8 cellular contexts compared by ENCODE assay signal in the genomic region with DNA sequence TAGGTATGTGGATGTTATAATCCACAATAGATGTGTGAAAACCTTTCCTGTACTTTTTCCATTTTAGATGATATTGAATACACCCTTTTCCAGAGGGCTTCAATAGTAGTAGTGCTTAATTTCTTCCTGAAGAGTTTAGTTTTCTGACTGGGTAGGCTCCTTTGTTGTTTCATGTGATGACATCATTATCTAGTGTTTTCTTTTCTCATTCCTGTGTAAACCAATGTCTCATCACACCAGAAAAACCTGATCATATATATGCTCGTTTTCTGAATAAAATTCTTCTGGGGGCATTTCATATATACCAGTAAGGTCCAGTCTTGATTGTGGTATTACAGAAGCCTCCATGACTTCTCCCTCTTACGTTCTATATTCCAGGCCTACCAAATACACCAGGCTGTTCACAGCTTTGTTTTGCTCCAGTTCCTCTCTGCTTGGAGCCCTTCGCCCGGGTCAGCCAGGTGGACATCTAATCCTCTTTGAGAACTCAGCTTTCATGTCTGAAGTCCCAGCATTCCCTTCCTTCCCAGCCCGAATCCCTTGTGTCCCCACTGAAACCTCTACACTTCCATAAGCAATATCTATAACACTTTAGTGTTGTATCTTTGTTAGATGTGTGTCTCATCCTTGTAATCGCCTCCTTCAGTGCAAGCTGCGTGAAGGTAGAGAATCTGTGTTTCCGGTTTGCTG. TPM values are rescaled to one million over a fixed set of nuclear protein-coding genes. Genes with fewer than 3 reads are reported as not detected.
A peak's percentile ranks its signal among the peaks of the same experiment; 100 is the strongest.
DNase-seq lines count a peak whose midpoint lies in the region; ATAC-seq and TF ChIP-seq lines count a peak whose summit lies in the region.

No MANE protein-coding gene starts in this region.

- no peak overlapping the region for H3K4me3 Mint-ChIP-seq in stimulated activated naive CD8-positive, alpha-beta T cell treated with anti-CD3 and anti-CD28 coated beads, Interleukin-15, amount 100 ng/mL, for 72 hours

- peak overlapping the region; percentile 97 for H3K9ac ChIP-seq in GM23248
- peak overlapping the region; percentile 35 for H3K9ac ChIP-seq in PC-3 (ENCODE audit: low read length)
- H3K9ac ChIP-seq in skeletal muscle tissue (ENCODE audit: low read depth in 1 of 3, low read length in 3 of 3) = peak overlapping the region; percentile 60 to 98 (median 79)

- CTCF ChIA-PET in PC-3 (lab: Charles Lee) = no interaction called here

- WGBS in GM23248 (ENCODE audit: low coverage in 1 of 2, low lambda C conversion rate in 2 of 2, missing lambda C conversion rate in 2 of 2), 2 experiments = 4% methylated on average over 8 of the region's 8 CpGs

- H3K9me3 ChIP-seq in GM23248 (ENCODE audit: low read depth) = no peaks in the 10 kb centered on the region
- H3K9me3 ChIP-seq in PC-3 (ENCODE audit: low read length) = no peaks in the 10 kb centered on the region
- H3K9me3 ChIP-seq in skeletal muscle tissue (ENCODE audit: control insufficient read depth in 3 of 3, low read length in 3 of 3) = no peaks in the 10 kb centered on the region

- in situ Hi-C loops in GM23248 (cut with MboI) = no loop called here

- DNase-seq in GM23248 = peak; percentile 74
- DNase-seq in PC-3 = peak; percentile 52
- peak in 1 of 2 donors; percentile 64 for DNase-seq in foreskin fibroblast
- no peak for DNase-seq in CD1c-positive myeloid dendritic cell (ENCODE audit: extremely low spot score)
- no peak for DNase-seq in T-helper 9 cell
- no peak for DNase-seq in stimulated activated naive CD8-positive, alpha-beta T cell treated with anti-CD3 and anti-CD28 coated beads, Interleukin-15, amount 100 ng/mL, for 72 hours

- no peaks in the 10 kb centered on the region for H3K36me3 ChIP-seq in GM23248 (ENCODE audit: low read depth)
- H3K36me3 ChIP-seq in PC-3 (ENCODE audit: low read depth, low read length) = no peaks in the 10 kb centered on the region
- peaks cover 0 to 4% (median 0%) of the 10 kb centered on the region in 3 donors for H3K36me3 ChIP-seq in skeletal muscle tissue (ENCODE audit: control insufficient read depth in 3 of 3, insufficient read depth in 3 of 3, low read length in 3 of 3)

- no peaks in the 10 kb centered on the region for H3K9me2 ChIP-seq in GM23248 (ENCODE audit: insufficient read depth)
- H3K9me2 ChIP-seq in PC-3 (replicated peaks; ENCODE audit: low read length) = no peaks in the 10 kb centered on the region

- peaks cover 14% of the 10 kb centered on the region; the same call in 1 of the 2 replicates for H4K20me1 ChIP-seq in GM23248 (ENCODE audit: insufficient read depth)
- peaks cover 35% of the 10 kb centered on the region for H4K20me1 ChIP-seq in PC-3 (ENCODE audit: low read length)

- H3F3A ChIP-seq in GM23248 (ENCODE audit: insufficient read depth) (peaks cover 12% of the 10 kb centered on the region; the same call in 1 of the 2 replicates), PC-3 (ENCODE audit: low read length, unreplicated experiment) (peaks cover 3% of the 10 kb centered on the region)

- intact Hi-C loops in PC-3 (cut with micrococcal nuclease) = loop anchor here (1.0 to 5.0 kb wide), 2 partner anchors 46 to 59 kb away; no protein-coding TSS in a partner anchor

- H3K9me3 Mint-ChIP-seq in stimulated activated naive CD8-positive, alpha-beta T cell treated with anti-CD3 and anti-CD28 coated beads, Interleukin-15, amount 100 ng/mL, for 72 hours = no peaks in the 10 kb centered on the region

- peak overlapping the region; percentile 83 for H3K27ac ChIP-seq in GM23248
- peak overlapping the region; percentile 46 for H3K27ac ChIP-seq in PC-3 (ENCODE audit: low read length)
- H3K27ac ChIP-seq in skeletal muscle tissue (ENCODE audit: low read depth, low read length) = peak overlapping the region; percentile 95

- H3K4me3 ChIP-seq in GM23248 (peak overlapping the region; percentile 82), PC-3 (ENCODE audit: low read length) (peak overlapping the region; percentile 96), foreskin fibroblast (ENCODE audit: low read depth in 1 of 2, low read length in 2 of 2) (peak overlapping the region; percentile 98 to 99), skeletal muscle tissue (ENCODE audit: low read length in 3 of 3) (peak overlapping the region; percentile 81 to 99 (median 96))

- H3K79me2 ChIP-seq in GM23248 (ENCODE audit: insufficient read depth) (peaks cover 73% of the 10 kb centered on the region), PC-3 (ENCODE audit: low read length) (peaks cover 65% of the 10 kb centered on the region)

- no peak overlapping the region for H3K27ac Mint-ChIP-seq in stimulated activated naive CD8-positive, alpha-beta T cell treated with anti-CD3 and anti-CD28 coated beads, Interleukin-15, amount 100 ng/mL, for 72 hours

- peak overlapping the region; percentile 86 for H3K4me2 ChIP-seq in GM23248 (ENCODE audit: unreplicated experiment)
- H3K4me2 ChIP-seq in PC-3 (ENCODE audit: low read length) = peak overlapping the region; percentile 87

- H3K27me3 ChIP-seq in GM23248 (replicated peaks; ENCODE audit: insufficient read depth) = no peaks in the 10 kb centered on the region
- H3K27me3 ChIP-seq in PC-3 (ENCODE audit: low read length) = no peaks in the 10 kb centered on the region
- H3K27me3 ChIP-seq in skeletal muscle tissue (ENCODE audit: control insufficient read depth in 3 of 3, insufficient read depth in 3 of 3, low read length in 3 of 3) = no peaks in the 10 kb centered on the region

- H3K27me3 Mint-ChIP-seq in stimulated activated naive CD8-positive, alpha-beta T cell treated with anti-CD3 and anti-CD28 coated beads, Interleukin-15, amount 100 ng/mL, for 72 hours = no peaks in the 10 kb centered on the region

- H3K4me1 ChIP-seq in GM23248 (ENCODE audit: insufficient read depth) = peaks cover 20% of the 10 kb centered on the region
- peaks cover 23% of the 10 kb centered on the region for H3K4me1 ChIP-seq in PC-3 (ENCODE audit: insufficient read depth, low read length)
- peaks cover 33 to 46% (median 42%) of the 10 kb centered on the region in 3 donors for H3K4me1 ChIP-seq in skeletal muscle tissue (ENCODE audit: control insufficient read depth in 3 of 3, insufficient read depth in 3 of 3, low read length in 3 of 3)

- peaks cover 40% of the 10 kb centered on the region for H3K4me1 Mint-ChIP-seq in stimulated activated naive CD8-positive, alpha-beta T cell treated with anti-CD3 and anti-CD28 coated beads, Interleukin-15, amount 100 ng/mL, for 72 hours

- peak overlapping the region; percentile 34 for H2AFZ ChIP-seq in GM23248
- H2AFZ ChIP-seq in PC-3 (ENCODE audit: low read length) = no peak overlapping the region

- POLR2A ChIA-PET in PC-3 (lab: Charles Lee; ENCODE audit: unreplicated experiment) = interaction anchor here (0.5 kb wide), 1 partner anchor 235 kb away, joined by 3 read pairs; no protein-coding TSS in a partner anchor

- BruUV-seq in PC-3 (replicated peaks; lab: Mats Ljungman, UMichigan) = TSS peak; percentile 48

- TF ChIP-seq CTCF in PC-3 (conservative IDR thresholded peaks at IDR 0.05; ENCODE audit: low read depth, low read length) = no peak
- no peak for TF ChIP-seq CTCF in foreskin fibroblast (IDR thresholded peaks at IDR 0.05; ENCODE audit: low read depth, low read length)

- ATAC-seq in PC-3 (0 out of 2 replicates have a peak, but pooled peaks have one; percentile 4), GM19328 (IDR thresholded peaks at IDR 0.05; ENCODE audit: unreplicated experiment) (no peak)
- ATAC-seq in stimulated activated naive CD8-positive, alpha-beta T cell treated with anti-CD3 and anti-CD28 coated beads, Interleukin-15, amount 100 ng/mL, for 72 hours = no peak

RNA-seq across cellular contexts. Expression of gene RNF11, which starts 1.8 kb away (rescaled TPM):
- 120 and 128 TPM in 2 replicates for total RNA-seq in GM23248 (2014; rRNA removed; shearing (Covaris generic))
- polyA plus RNA-seq in GM23248 (2016; fragmentation: Nextera tagmentation; extraction: Ambion mirVana) = 93.2 and 94.1 TPM in 2 replicates
- total RNA-seq in PC-3 (2014; rRNA removed) = 117 and 169 TPM in 2 replicates
- total RNA-seq in skeletal muscle tissue = 53.8 TPM

Comparison
In these comparisons a context has a peak if more than half of its experiments do, and no peak if none do; other contexts are left out.
1. DNase-seq: peak in GM23248 (single experiment) and PC-3 (single experiment); none in CD1c-positive myeloid dendritic cell (single experiment), T-helper 9 cell (single experiment) and stimulated activated naive CD8-positive, alpha-beta T cell treated with anti-CD3 and anti-CD28 coated beads, Interleukin-15, amount 100 ng/mL, for 72 hours (0 of 2).
2. H3K9ac ChIP-seq: peak in every context shown above with its lines; median percentile 97 in GM23248; 79 in skeletal muscle tissue; 35 in PC-3.
3. Peak in every context shown above with its lines, with median percentiles within 50 percentile points of each other: H3K27ac ChIP-seq and H3K4me3 ChIP-seq.